ENCODE assay signal across 30 cellular contexts in the genomic region with DNA sequence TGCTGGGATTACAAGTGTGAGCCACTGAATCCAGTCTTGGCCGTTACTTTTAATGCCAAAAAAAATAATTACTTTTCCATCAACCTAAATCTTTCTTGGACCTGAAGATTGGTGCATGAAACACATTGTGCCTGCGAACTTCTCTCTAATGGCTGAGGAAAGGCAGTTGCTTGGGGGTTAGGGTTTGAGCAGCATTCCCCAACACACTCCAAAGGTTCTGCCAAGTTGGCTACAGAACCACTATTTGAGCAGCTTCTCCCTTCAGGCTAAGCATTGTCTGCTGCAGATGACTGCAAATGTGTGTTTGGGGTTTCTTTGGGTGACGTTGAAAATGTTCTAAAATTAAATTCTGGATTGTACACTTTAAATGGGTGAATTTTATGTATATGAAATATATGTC. TPM values are rescaled to one million over a fixed set of nuclear protein-coding genes. Genes with fewer than 3 reads are reported as not detected.
"Had no signal": no experiment of that assay in that cellular context is flagged by ENCODE, and none has a peak within 500 bp of the region (broad histone marks: within the 10 kb centered on the region; RNA-seq: fewer than 3 reads in every experiment).

No MANE protein-coding gene starts in this region.

- H3K4me3 ChIP-seq: neural progenitor cell, ovary, psoas muscle, right lobe of liver, sigmoid colon, stomach, tibial artery, transverse colon, upper lobe of right lung, uterus had no signal

- H3K4me2 ChIP-seq: neural progenitor cell had no signal

- H3K4me1 ChIP-seq: parathyroid adenoma, tibial artery, upper lobe of right lung, uterus had no signal

- H3K36me3 ChIP-seq: neural progenitor cell, ovary, right lobe of liver, sigmoid colon, stomach, tibial artery, transverse colon, upper lobe of right lung, uterus had no signal

- H2AFZ ChIP-seq: neural progenitor cell, parathyroid adenoma had no signal

- FAIRE-seq: small intestine had no signal

- H3K36me3 Mint-ChIP-seq: neural progenitor cell; stimulated activated effector memory CD8-positive, alpha-beta T cell treated with anti-CD3 and anti-CD28 coated beads, Interleukin-12 subunit alpha, Interleukin-12 subunit beta, amount 100 ng/mL, for 72 hours; type B pancreatic cell had no signal

- H3K27ac ChIP-seq: neural progenitor cell, ovary, parathyroid adenoma, psoas muscle, sigmoid colon, stomach, tibial artery, transverse colon, upper lobe of right lung, uterus had no signal

- H3K4me3 Mint-ChIP-seq: natural killer cell; nephron; neural progenitor cell; stimulated activated effector memory CD8-positive, alpha-beta T cell treated with anti-CD3 and anti-CD28 coated beads, Interleukin-12 subunit alpha, Interleukin-12 subunit beta, amount 100 ng/mL, for 72 hours; stimulated activated naive B cell treated with anti-CD40 and anti-IgM and Interleukin-4, amounts not matched to agents 10 μg/mL and 1 μg/mL and 100 μg/mL, for 72 hours; stimulated activated naive CD8-positive, alpha-beta T cell treated with anti-CD3 and anti-CD28 coated beads, Interleukin-15, Interleukin-2, amounts not matched to agents 100 ng/mL and 50 ng/mL, for 24 hours; type B pancreatic cell had no signal

- H3K27ac Mint-ChIP-seq: natural killer cell; neural progenitor cell; progenitor cell of endocrine pancreas; stimulated activated effector memory CD8-positive, alpha-beta T cell treated with anti-CD3 and anti-CD28 coated beads, Interleukin-12 subunit alpha, Interleukin-12 subunit beta, amount 100 ng/mL, for 72 hours; stimulated activated naive B cell treated with anti-CD40 and anti-IgM and Interleukin-4, amounts not matched to agents 10 μg/mL and 1 μg/mL and 100 μg/mL, for 72 hours; stimulated activated naive CD8-positive, alpha-beta T cell treated with anti-CD3 and anti-CD28 coated beads, Interleukin-15, Interleukin-2, amounts not matched to agents 100 ng/mL and 50 ng/mL, for 24 hours; type B pancreatic cell had no signal

- DNase-seq: natural killer cell; occipital lobe; ovary; psoas muscle; right cardiac atrium; right lobe of liver; sigmoid colon; small intestine; stimulated activated CD4-positive, alpha-beta T cell treated with anti-CD3 and anti-CD28 coated beads, Interleukin-15, amount 100 ng/mL, for 24 hours; stimulated activated CD4-positive, alpha-beta T cell treated with anti-CD3 and anti-CD28 coated beads, Interleukin-2, amount 100 ng/mL, for 24 hours; stimulated activated CD4-positive, alpha-beta T cell treated with anti-CD3 and anti-CD28 coated beads, Interleukin-2, amount 100 ng/mL, for 48 hours; stimulated activated CD4-positive, alpha-beta T cell treated with anti-CD3 and anti-CD28 coated beads, Interleukin-4, amount 100 ng/mL, for 24 hours; stimulated activated naive B cell treated with anti-CD40 and anti-IgM and Interleukin-4, amounts not matched to agents 10 μg/mL and 1 μg/mL and 100 μg/mL, for 72 hours; stimulated activated naive CD4-positive, alpha-beta T cell treated with Interleukin-2 at 50 U/mL for 16 hours; stomach; tibial artery; transverse colon; upper lobe of right lung; uterus had no signal

- H3K9ac ChIP-seq: neural progenitor cell, parathyroid adenoma had no signal

- H3K9me3 ChIP-seq: ovary, right lobe of liver, upper lobe of right lung, uterus had no signal

- H3K79me2 ChIP-seq: parathyroid adenoma had no signal

- H3K27me3 ChIP-seq: neural progenitor cell, ovary, right lobe of liver, upper lobe of right lung, uterus had no signal

- ATAC-seq: natural killer cell; psoas muscle; right lobe of liver; stimulated activated effector memory CD8-positive, alpha-beta T cell treated with anti-CD3 and anti-CD28 coated beads, Interleukin-12 subunit alpha, Interleukin-12 subunit beta, amount 100 ng/mL, for 72 hours; stimulated activated naive B cell treated with anti-CD40 and anti-IgM and Interleukin-4, amounts not matched to agents 10 μg/mL and 1 μg/mL and 100 μg/mL, for 72 hours; upper lobe of right lung had no signal

- H3K4me1 Mint-ChIP-seq: stimulated activated naive B cell treated with anti-CD40 and anti-IgM and Interleukin-4, amounts not matched to agents 10 μg/mL and 1 μg/mL and 100 μg/mL, for 72 hours had no signal

RNA-seq across cellular contexts. Expression of a gene that starts 6.3 kb away (rescaled TPM):
- total RNA-seq: natural killer cell, progenitor cell of endocrine pancreas, stomach, temporal lobe, transverse colon, urinary bladder, uterus had no signal
- polyA plus RNA-seq: neural cell had no signal

RNA-seq across cellular contexts. Expression of a gene that starts 36.0 kb away (rescaled TPM):
- total RNA-seq: occipital lobe, progenitor cell of endocrine pancreas, renal cortical epithelial cell, transverse colon, upper lobe of right lung had no signal
- polyA plus RNA-seq: neural cell, small intestine had no signal
